Comparison of ENCODE assay signal across 17 cellular contexts in genomic region chr1:238558156-238558555, GRCh38.
A peak's percentile ranks its signal among the peaks of the same experiment; 100 is the strongest.
DNase-seq lines count a peak whose midpoint lies in the region; ATAC-seq and TF ChIP-seq lines count a peak whose summit lies in the region.
"Had no signal": no experiment of that assay in that cellular context is flagged by ENCODE, and none has a peak within 500 bp of the region (broad histone marks: within the 10 kb centered on the region; RNA-seq: fewer than 3 reads in every experiment).

No MANE protein-coding gene starts in this region.

- no peak for ATAC-seq in HG03196 (IDR thresholded peaks at IDR 0.05; ENCODE audit: unreplicated experiment)
- ATAC-seq in GM18858 (IDR thresholded peaks at IDR 0.05; ENCODE audit: unreplicated experiment), result no peak
- ATAC-seq: stimulated activated naive CD8-positive, alpha-beta T cell treated with anti-CD3 and anti-CD28 coated beads, Interleukin-15, amount 100 ng/mL, for 72 hours had no signal

- H3K4me3 ChIP-seq in epithelial cell of esophagus (ENCODE audit: low read length), result no peak overlapping the region

- peak; percentile 89 for DNase-seq in ELR (ENCODE audit: low read depth)
- DNase-seq in RPMI7951 (ENCODE audit: low read depth), result peak; percentile 74
- DNase-seq in epithelial cell of esophagus (ENCODE audit: low read depth), result peak; percentile 57
- peak; percentile 79 for DNase-seq in non-pigmented ciliary epithelial cell (ENCODE audit: low read depth)
- no peak for DNase-seq in effector CD4-positive, alpha-beta T cell
- DNase-seq in RPMI8226, result no peak
- DNase-seq: activated CD4-positive, alpha-beta memory T cell treated with anti-CD3 and anti-CD28 coated beads, Interleukin-2, amount 10 ng/mL, durations not matched to agents 7 days and 5 days; activated naive CD8-positive, alpha-beta T cell treated with anti-CD3 and anti-CD28 coated beads for 36 hours; activated T-cell treated with anti-CD3 and anti-CD28 coated beads, Interleukin-2, amount 50 U/mL, for 48 hours; cerebellar nuclear complex; glutamatergic neuron; NCI-H2081 treated with DMSO at 0.1 percent for 48 hours; NCI-H69; stimulated activated CD4-positive, alpha-beta T cell treated with anti-CD3 and anti-CD28 coated beads, Interleukin-15, amount 100 ng/mL, for 24 hours; stimulated activated naive CD8-positive, alpha-beta T cell treated with anti-CD3 and anti-CD28 coated beads, Interleukin-15, amount 100 ng/mL, for 72 hours had no signal

- no peak for TF ChIP-seq CTCF in epithelial cell of esophagus (IDR thresholded peaks at IDR 0.05; ENCODE audit: insufficient read depth, low read depth, low read length, missing control alignments)

Comparison
In these comparisons a context has a peak if more than half of its experiments do, and no peak if none do; other contexts are left out.
1. DNase-seq: peak in ELR (single experiment), RPMI7951 (single experiment), epithelial cell of esophagus (single experiment) and non-pigmented ciliary epithelial cell (single experiment); none in effector CD4-positive, alpha-beta T cell (single experiment) and RPMI8226 (single experiment).